Comparison of ENCODE assay signal across 18 cellular contexts in the genomic region with DNA sequence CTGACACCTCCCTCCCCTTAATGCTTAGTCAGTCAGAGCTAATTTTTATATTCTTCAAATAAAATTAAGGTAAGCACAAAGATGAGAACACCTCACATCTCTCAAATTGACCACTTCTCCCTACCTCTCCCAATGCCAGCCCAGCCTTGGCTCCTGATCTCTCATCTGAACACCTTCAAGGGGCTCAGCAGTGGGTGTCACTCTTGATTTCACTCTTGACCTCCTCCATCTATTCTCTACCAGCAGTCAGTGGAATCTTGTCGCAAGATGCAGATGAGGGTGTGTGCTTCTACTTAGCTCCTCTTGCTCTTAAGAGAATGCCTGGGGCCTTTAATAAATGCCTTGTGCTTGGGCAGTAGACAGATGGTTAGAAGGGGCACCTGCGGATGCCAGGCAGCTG.
A peak's percentile ranks its signal among the peaks of the same experiment; 100 is the strongest.
DNase-seq lines count a peak whose midpoint lies in the region; ATAC-seq and TF ChIP-seq lines count a peak whose summit lies in the region.
"Had no signal": no experiment of that assay in that cellular context is flagged by ENCODE, and none has a peak within 500 bp of the region (broad histone marks: within the 10 kb centered on the region; RNA-seq: fewer than 3 reads in every experiment).

No MANE protein-coding gene starts in this region.

- H3K27ac ChIP-seq in BLaER1 (no peak overlapping the region), esophagus muscularis mucosa (replicated peaks in 1 of 4) (no peak overlapping the region)
- H3K27ac ChIP-seq: C4-2B had no signal

- peaks cover 37% of the 10 kb centered on the region for H3K27me3 Mint-ChIP-seq in activated T-cell treated with anti-CD3 and anti-CD28 coated beads, Interleukin-2, amount 50 U/mL, for 24 hours

- no peak for TF ChIP-seq EP300 in esophagus muscularis mucosa (IDR thresholded peaks at IDR 0.05)

- H3K9me3 ChIP-seq in BLaER1 (peaks cover 13% of the 10 kb centered on the region), esophagus muscularis mucosa (peaks cover 0 to 5% (median 3%) of the 10 kb centered on the region in 4 donors)
- H3K9me3 ChIP-seq: HAP-1 had no signal

- ATAC-seq in HG02759 (IDR thresholded peaks at IDR 0.05; ENCODE audit: unreplicated experiment) = no peak
- ATAC-seq: CD8-positive, alpha-beta T cell had no signal

- no peaks in the 10 kb centered on the region for H3K4me1 Mint-ChIP-seq in activated T-cell treated with anti-CD3 and anti-CD28 coated beads, Interleukin-2, amount 50 U/mL, for 24 hours (ENCODE audit: low read depth)

- TF ChIP-seq CTCF in esophagus muscularis mucosa (IDR thresholded peaks at IDR 0.05) = no peak

- H4K20me1 ChIP-seq in BLaER1 = no peaks in the 10 kb centered on the region

- 50% methylated on average over 2 of the region's 2 CpGs for WGBS in esophagus muscularis mucosa

- H3K4me3 Mint-ChIP-seq in activated T-cell treated with anti-CD3 and anti-CD28 coated beads, Interleukin-2, amount 50 U/mL, for 24 hours = no peak overlapping the region
- H3K4me3 Mint-ChIP-seq: CD4-positive, CD25-positive, alpha-beta regulatory T cell; CD8-positive, alpha-beta T cell; HFFc6 had no signal

- H3K4me3 ChIP-seq in BLaER1 (no peak overlapping the region), esophagus muscularis mucosa (no peak overlapping the region)
- H3K4me3 ChIP-seq: HAP-1 had no signal

- peak overlapping the region; percentile 37 for H3K4me2 ChIP-seq in BLaER1

- no peak overlapping the region for H3K9ac ChIP-seq in BLaER1

- intact Hi-C loops in esophagus muscularis mucosa (cut with DNase I) = no loop called here

- H3K4me1 ChIP-seq in BLaER1 = peaks cover 14% of the 10 kb centered on the region
- H3K4me1 ChIP-seq in esophagus muscularis mucosa = no peaks in the 10 kb centered on the region
- H3K4me1 ChIP-seq: Caco-2 had no signal

- H3K36me3 ChIP-seq in BLaER1 = no peaks in the 10 kb centered on the region
- no peaks in the 10 kb centered on the region for H3K36me3 ChIP-seq in esophagus muscularis mucosa
- H3K36me3 ChIP-seq: HAP-1 had no signal

- DNase-seq in DMS 273 (lab: John Stamatoyannopoulos, UW; ENCODE audit: unreplicated experiment) (peak; percentile 75), NCI-H524 treated with DMSO at 0.1 percent for 48 hours (lab: John Stamatoyannopoulos, UW) (peak; percentile 73), esophagus muscularis mucosa (ENCODE audit: extremely low spot score) (peak; percentile 84), NCI-H128 (lab: John Stamatoyannopoulos, UW; ENCODE audit: unreplicated experiment) (no peak), dermis blood vessel endothelial cell (no peak)
- DNase-seq in activated T-cell treated with anti-CD3 and anti-CD28 coated beads, Interleukin-2, amount 50 U/mL, for 24 hours = no peak
- DNase-seq: Caco-2; CD4-positive, CD25-positive, alpha-beta regulatory T cell; CD8-positive, alpha-beta T cell; DMS53; DMS79 treated with DMSO at 0.1 percent for 48 hours; GF-D8; HFFc6 had no signal

- no peaks in the 10 kb centered on the region for H3K9me3 Mint-ChIP-seq in activated T-cell treated with anti-CD3 and anti-CD28 coated beads, Interleukin-2, amount 50 U/mL, for 24 hours
- H3K9me3 Mint-ChIP-seq: CD8-positive, alpha-beta T cell; GM23338; HFFc6 had no signal

- H3K27me3 ChIP-seq in BLaER1 (no peaks in the 10 kb centered on the region), esophagus muscularis mucosa (peaks cover 0 to 48% (median 0%) of the 10 kb centered on the region in 4 donors)

- TF ChIP-seq POLR2A in esophagus muscularis mucosa (IDR thresholded peaks at IDR 0.05; ENCODE audit: low read depth) = no peak

- H3K36me3 Mint-ChIP-seq in activated T-cell treated with anti-CD3 and anti-CD28 coated beads, Interleukin-2, amount 50 U/mL, for 24 hours (ENCODE audit: low read depth) = no peaks in the 10 kb centered on the region
- H3K36me3 Mint-ChIP-seq: CD4-positive, CD25-positive, alpha-beta regulatory T cell; CD8-positive, alpha-beta T cell had no signal

- no peak overlapping the region for H3K27ac Mint-ChIP-seq in activated T-cell treated with anti-CD3 and anti-CD28 coated beads, Interleukin-2, amount 50 U/mL, for 24 hours
- H3K27ac Mint-ChIP-seq: CD8-positive, alpha-beta T cell; GM23338; HFFc6 had no signal

Comparison
In these comparisons a context has a peak if more than half of its experiments do, and no peak if none do; other contexts are left out.
1. DNase-seq: peak in DMS 273 (single experiment), NCI-H524 treated with DMSO at 0.1 percent for 48 hours (single experiment) and esophagus muscularis mucosa (single experiment); none in NCI-H128 (single experiment), activated T-cell treated with anti-CD3 and anti-CD28 coated beads, Interleukin-2, amount 50 U/mL, for 24 hours (single experiment) and dermis blood vessel endothelial cell (single experiment).